ENCODE assay signal across 11 cellular contexts in the genomic region with DNA sequence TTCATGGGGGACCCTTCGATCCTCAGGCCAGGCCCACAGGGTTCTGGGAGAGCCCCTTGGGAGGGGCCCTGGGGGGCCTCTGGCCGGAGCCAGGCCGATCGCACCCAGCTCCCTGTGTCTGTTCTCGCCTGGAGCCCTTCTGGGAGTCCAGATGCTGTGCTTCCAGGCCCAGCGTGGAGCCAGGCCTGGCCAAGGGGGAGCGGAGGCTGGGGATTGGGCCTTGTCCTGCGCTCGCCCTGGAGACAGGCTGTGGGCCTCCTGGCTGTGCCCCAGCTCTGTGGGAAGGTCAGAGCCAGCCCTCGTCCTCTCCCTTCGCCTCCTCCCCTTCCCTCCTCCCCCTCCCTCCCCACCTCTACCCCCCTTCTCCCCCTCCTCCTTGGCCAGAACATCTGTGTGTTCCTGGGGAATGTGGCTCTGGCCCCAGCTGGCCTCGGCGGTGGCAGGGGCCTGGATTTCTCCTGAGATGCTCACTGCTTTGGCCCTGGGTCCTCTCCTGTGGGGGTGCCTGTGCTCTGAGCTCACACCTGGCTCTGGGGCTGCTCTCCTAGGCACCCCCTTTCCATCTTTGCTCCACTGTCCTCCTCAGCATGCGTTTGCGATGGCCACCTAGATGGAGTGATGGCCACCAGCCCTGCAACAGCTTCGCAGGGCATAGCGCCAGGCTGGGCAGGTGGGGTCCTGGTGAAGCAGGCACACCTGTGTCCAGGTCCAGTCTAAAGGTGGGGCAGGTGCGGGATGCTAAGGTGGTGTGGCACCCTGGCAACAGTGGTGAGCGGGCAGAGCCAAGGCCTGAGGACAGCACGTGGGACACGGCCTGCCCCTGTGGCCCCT.
DNase-seq lines count a peak whose midpoint lies in the region; ATAC-seq and TF ChIP-seq lines count a peak whose summit lies in the region.
"Had no signal": no experiment of that assay in that cellular context is flagged by ENCODE, and none has a peak within 500 bp of the region (broad histone marks: within the 10 kb centered on the region; RNA-seq: fewer than 3 reads in every experiment).

No MANE protein-coding gene starts in this region.

- CTCF ChIA-PET in CD4-positive, alpha-beta T cell (lab: Charles Lee): no interaction called here

- no peak overlapping the region for H3K27ac Mint-ChIP-seq in nephron progenitor cell
- no peak overlapping the region for H3K27ac Mint-ChIP-seq in CD4-positive, alpha-beta T cell
- no peak overlapping the region for H3K27ac Mint-ChIP-seq in activated naive CD8-positive, alpha-beta T cell treated with anti-CD3 and anti-CD28 coated beads for 36 hours
- H3K27ac Mint-ChIP-seq: activated B cell treated with CpG ODN at 0.5 μM for 24 hours; CD4-positive, CD25-positive, alpha-beta regulatory T cell had no signal

- no peaks in the 10 kb centered on the region for H3K9me3 Mint-ChIP-seq in nephron progenitor cell
- no peaks in the 10 kb centered on the region for H3K9me3 Mint-ChIP-seq in CD4-positive, alpha-beta T cell
- no peaks in the 10 kb centered on the region for H3K9me3 Mint-ChIP-seq in activated naive CD8-positive, alpha-beta T cell treated with anti-CD3 and anti-CD28 coated beads for 36 hours
- H3K9me3 Mint-ChIP-seq: activated B cell treated with CpG ODN at 0.5 μM for 24 hours; CD4-positive, CD25-positive, alpha-beta regulatory T cell had no signal

- no peak overlapping the region for H3K27ac ChIP-seq in CD4-positive, alpha-beta T cell (ENCODE audit: low read depth, low read length)

- H3K36me3 Mint-ChIP-seq in nephron progenitor cell (ENCODE audit: low read depth): no peaks in the 10 kb centered on the region
- no peaks in the 10 kb centered on the region for H3K36me3 Mint-ChIP-seq in CD4-positive, alpha-beta T cell (ENCODE audit: low read depth)
- H3K36me3 Mint-ChIP-seq in activated naive CD8-positive, alpha-beta T cell treated with anti-CD3 and anti-CD28 coated beads for 36 hours: no peaks in the 10 kb centered on the region
- H3K36me3 Mint-ChIP-seq: CD4-positive, CD25-positive, alpha-beta regulatory T cell had no signal

- peaks cover 3% of the 10 kb centered on the region for H3K27me3 Mint-ChIP-seq in nephron progenitor cell (ENCODE audit: low read depth, poor library complexity)
- H3K27me3 Mint-ChIP-seq in CD4-positive, alpha-beta T cell: peaks cover 5% of the 10 kb centered on the region
- peaks cover 3% of the 10 kb centered on the region for H3K27me3 Mint-ChIP-seq in activated naive CD8-positive, alpha-beta T cell treated with anti-CD3 and anti-CD28 coated beads for 36 hours
- H3K27me3 Mint-ChIP-seq: CD4-positive, CD25-positive, alpha-beta regulatory T cell had no signal

- no peaks in the 10 kb centered on the region for H3K9me3 ChIP-seq in CD4-positive, alpha-beta T cell (ENCODE audit: control insufficient read depth, low read length)

- no peak overlapping the region for H3K4me3 Mint-ChIP-seq in nephron progenitor cell
- H3K4me3 Mint-ChIP-seq in CD4-positive, alpha-beta T cell: no peak overlapping the region
- H3K4me3 Mint-ChIP-seq in activated naive CD8-positive, alpha-beta T cell treated with anti-CD3 and anti-CD28 coated beads for 36 hours: no peak overlapping the region
- H3K4me3 Mint-ChIP-seq: activated B cell treated with CpG ODN at 0.5 μM for 24 hours; CD4-positive, CD25-positive, alpha-beta regulatory T cell had no signal

- peaks cover 77% of the 10 kb centered on the region for H3K4me1 Mint-ChIP-seq in nephron progenitor cell
- no peaks in the 10 kb centered on the region for H3K4me1 Mint-ChIP-seq in CD4-positive, alpha-beta T cell (ENCODE audit: low read depth)
- H3K4me1 Mint-ChIP-seq in activated naive CD8-positive, alpha-beta T cell treated with anti-CD3 and anti-CD28 coated beads for 36 hours: no peaks in the 10 kb centered on the region
- H3K4me1 Mint-ChIP-seq: activated B cell treated with CpG ODN at 0.5 μM for 24 hours; CD4-positive, CD25-positive, alpha-beta regulatory T cell had no signal

- H3K27me3 ChIP-seq in CD4-positive, alpha-beta T cell (ENCODE audit: control insufficient read depth, insufficient read depth, low read length): no peaks in the 10 kb centered on the region

- peak; percentile 90 for ATAC-seq in Right ventricle myocardium inferior
- ATAC-seq in HG03342 (IDR thresholded peaks at IDR 0.05; ENCODE audit: unreplicated experiment): no peak
- no peak for ATAC-seq in CD4-positive, alpha-beta T cell (ENCODE audit: poor library complexity)
- no peak for ATAC-seq in HG03045 (IDR thresholded peaks at IDR 0.05; ENCODE audit: unreplicated experiment)

- DNase-seq in Right ventricle myocardium inferior (ENCODE audit: missing footprints): peak; percentile 91
- DNase-seq in cardiac septum (ENCODE audit: low spot score): no peak
- DNase-seq in fibroblast of the conjunctiva (ENCODE audit: low read depth): peak; percentile 91
- DNase-seq in nephron progenitor cell: peak; percentile 59
- DNase-seq in CD4-positive, alpha-beta T cell: no peak
- no peak for DNase-seq in activated naive CD8-positive, alpha-beta T cell treated with anti-CD3 and anti-CD28 coated beads for 36 hours
- DNase-seq: activated B cell treated with CpG ODN at 0.5 μM for 24 hours; CD4-positive, CD25-positive, alpha-beta regulatory T cell; stimulated activated CD4-positive, alpha-beta T cell treated with anti-CD3 and anti-CD28 coated beads, Interleukin-4, amount 100 ng/mL, for 4 hours had no signal

- no peak for TF ChIP-seq CTCF in nephron progenitor cell (IDR thresholded peaks at IDR 0.05)
- TF ChIP-seq CTCF in CD4-positive, alpha-beta T cell (IDR thresholded peaks at IDR 0.05): no peak

- intact Hi-C loops in Right ventricle myocardium inferior (cut with DNase I): no loop called here
- intact Hi-C loops in cardiac septum (cut with DNase I): loop anchor here (2.0 kb wide), 1 partner anchor 50 kb away; no protein-coding TSS in a partner anchor
- intact Hi-C loops in CD4-positive, alpha-beta T cell (cut with DNase I, micrococcal nuclease): no loop called here

- POLR2A ChIA-PET in CD4-positive, alpha-beta T cell (lab: Charles Lee): no interaction called here

Comparison
In these comparisons a context has a peak if more than half of its experiments do, and no peak if none do; other contexts are left out.
1. DNase-seq: peak in Right ventricle myocardium inferior (single experiment), fibroblast of the conjunctiva (single experiment) and nephron progenitor cell (single experiment); none in cardiac septum (single experiment), CD4-positive, alpha-beta T cell (0 of 10) and activated naive CD8-positive, alpha-beta T cell treated with anti-CD3 and anti-CD28 coated beads for 36 hours (single experiment).